1 cellular context compared by ENCODE assay signal in the genomic region with DNA sequence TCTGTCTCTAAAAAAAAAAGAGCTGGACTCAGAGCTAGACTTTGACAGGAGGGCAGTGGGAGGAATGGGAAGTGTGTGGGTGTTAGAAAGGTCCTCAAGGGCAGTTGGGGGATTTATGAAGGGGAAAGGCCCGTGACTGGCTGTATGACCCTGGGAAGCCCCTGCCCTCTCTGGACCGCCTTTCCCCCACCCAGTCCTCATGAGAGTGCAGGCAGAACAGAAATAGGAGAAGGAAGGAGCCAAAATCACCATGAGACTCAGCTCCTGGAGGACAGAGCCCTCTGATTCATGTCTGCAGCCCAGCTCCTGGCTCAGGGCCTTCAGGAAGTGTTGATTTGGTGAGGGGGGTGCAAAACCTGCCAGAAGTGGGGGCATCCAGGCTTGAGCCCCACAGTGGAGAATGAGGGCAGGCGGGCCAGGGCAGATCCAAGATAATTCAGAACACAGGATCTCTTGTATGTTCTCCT.
TF ChIP-seq lines count a peak whose summit lies in the region.

No MANE protein-coding gene starts in this region.

TF ChIP-seq in GM12878, 131 proteins besides CTCF, POLR2A, EP300 and RAD21 (continues in another document):
- TF ChIP-seq EGR1 (IDR thresholded peaks at IDR 0.05; ENCODE audit: borderline replicate concordance in 1 of 2, low read depth in 2 of 2, low read length in 2 of 2) (peak in 1 of 2 experiments; percentile 95; a peak in 2 of 3 replicates), BHLHE40 (IDR thresholded peaks at IDR 0.05; ENCODE audit: borderline replicate concordance in 1 of 2, low read depth in 2 of 2, low read length in 1 of 2) (peak; percentile 82 to 84), NRF1 (conservative IDR thresholded peaks at IDR 0.05; ENCODE audit: low read depth, low read length) (no peak), BMI1 (IDR thresholded peaks at IDR 0.05; ENCODE audit: borderline replicate concordance) (no peak), RUNX3 (IDR thresholded peaks at IDR 0.05; ENCODE audit: low read length) (peak; percentile 77), FOXM1 (IDR thresholded peaks at IDR 0.05; ENCODE audit: low read depth, low read length) (peak; percentile 84; the same call in 1 of the 2 replicates), TCF12 (IDR thresholded peaks at IDR 0.05; ENCODE audit: low read depth, low read length) (peak; percentile 44; the same call in 1 of the 2 replicates), MEF2A (IDR thresholded peaks at IDR 0.05; ENCODE audit: insufficient read depth, low read depth, low read length) (peak; percentile 68), HDAC2 (IDR thresholded peaks at IDR 0.05) (no peak), HCFC1 (IDR thresholded peaks at IDR 0.05; ENCODE audit: low read length) (no peak), ZBED1 (IDR thresholded peaks at IDR 0.05; ENCODE audit: borderline replicate concordance) (peak; percentile 80; the same call in 1 of the 2 replicates), MTA2 (IDR thresholded peaks at IDR 0.05; ENCODE audit: low read depth) (peak; percentile 49; the same call in 1 of the 2 replicates), POLR2AphosphoS5 (IDR thresholded peaks at IDR 0.05; ENCODE audit: low read length) (peak; percentile 81; the same call in 1 of the 2 replicates), TCF7 (IDR thresholded peaks at IDR 0.05; ENCODE audit: borderline replicate concordance) (no peak), USF1 (IDR thresholded peaks at IDR 0.05; ENCODE audit: borderline replicate concordance, extremely low read length, insufficient read depth, low read depth, low read length) (no peak), BCL11A (IDR thresholded peaks at IDR 0.05; ENCODE audit: low read depth, low read length) (peak; percentile 80), CREB1 (IDR thresholded peaks at IDR 0.05; ENCODE audit: low read depth) (0 out of 2 replicates have a peak, but pooled peaks have one; percentile 6), BCL3 (IDR thresholded peaks at IDR 0.05; ENCODE audit: borderline replicate concordance, insufficient read depth, low read depth, low read length, poor library complexity, severe bottlenecking) (peak; percentile 80), POU2F2 (IDR thresholded peaks at IDR 0.05; ENCODE audit: borderline replicate concordance, low read depth, low read length) (peak; percentile 42; the same call in 1 of the 3 replicates), ZNF687 (IDR thresholded peaks at IDR 0.05) (peak; percentile 60; the same call in 1 of the 2 replicates), PKNOX1 (IDR thresholded peaks at IDR 0.05) (peak; percentile 44; the same call in 1 of the 2 replicates), PAX5 (IDR thresholded peaks at IDR 0.05; ENCODE audit: borderline replicate concordance, low read depth, low read length) (no peak; the same call in 1 of the 2 replicates), E4F1 (IDR thresholded peaks at IDR 0.05; ENCODE audit: borderline replicate concordance, partially characterized antibody) (no peak), ESRRA (IDR thresholded peaks at IDR 0.05; ENCODE audit: low read length) (peak; percentile 60; the same call in 1 of the 2 replicates), NR2C1 (IDR thresholded peaks at IDR 0.05) (no peak), RELA (IDR thresholded peaks at IDR 0.05; ENCODE audit: borderline replicate concordance, partially characterized antibody) (peak; percentile 92), MLLT1 (IDR thresholded peaks at IDR 0.05) (no peak; the same call in 1 of the 2 replicates), DPF2 (IDR thresholded peaks at IDR 0.05) (peak; percentile 84), JUNB (IDR thresholded peaks at IDR 0.05) (peak; percentile 48; the same call in 1 of the 2 replicates), IRF5 (IDR thresholded peaks at IDR 0.05; ENCODE audit: borderline replicate concordance) (no peak), SMAD5 (IDR thresholded peaks at IDR 0.05; ENCODE audit: low read depth) (no peak; the same call in 1 of the 2 replicates), TBL1XR1 (IDR thresholded peaks at IDR 0.05; ENCODE audit: low read depth, low read length) (no peak; the same call in 1 of the 2 replicates), IKZF2 (IDR thresholded peaks at IDR 0.05) (peak; percentile 84 to 87), PBX3 (IDR thresholded peaks at IDR 0.05; ENCODE audit: insufficient replicate concordance, low read depth, low read length) (no peak), SKIL (IDR thresholded peaks at IDR 0.05; ENCODE audit: low read depth, poor library complexity, severe bottlenecking) (peak; percentile 62), CHD1 (IDR thresholded peaks at IDR 0.05; ENCODE audit: low read depth, low read length) (no peak), SP1 (IDR thresholded peaks at IDR 0.05; ENCODE audit: low read depth, low read length) (peak; percentile 71), TAF1 (IDR thresholded peaks at IDR 0.05; ENCODE audit: borderline replicate concordance, low read depth, low read length) (peak; percentile 32; the same call in 1 of the 2 replicates), CREM (IDR thresholded peaks at IDR 0.05; ENCODE audit: low read depth) (peak; percentile 78), NR2F1 (conservative IDR thresholded peaks at IDR 0.05) (peak; percentile 99), POLR2AphosphoS2 (IDR thresholded peaks at IDR 0.05; ENCODE audit: low read depth, low read length) (peak; percentile 71; the same call in 1 of the 2 replicates), GATAD2B (conservative IDR thresholded peaks at IDR 0.05; ENCODE audit: low read depth) (0 out of 2 replicates have a peak, but pooled peaks have one; percentile 57), IRF4 (IDR thresholded peaks at IDR 0.05; ENCODE audit: low read depth, low read length) (peak; percentile 48; the same call in 1 of the 2 replicates), ZNF384 (IDR thresholded peaks at IDR 0.05; ENCODE audit: borderline replicate concordance, low read depth, low read length) (peak; percentile 68; the same call in 1 of the 2 replicates), ETV6 (conservative IDR thresholded peaks at IDR 0.05 in 1 of 2, IDR thresholded peaks at IDR 0.05 in 1 of 2; ENCODE audit: borderline replicate concordance in 1 of 2, low read depth in 1 of 2) (peak in 1 of 2 experiments; percentile 78; a peak in 2 of 4 replicates)
